Comparison of ENCODE assay signal across 24 cellular contexts in genomic region chr10:52636874-52637273, GRCh38.
DNase-seq lines count a peak whose midpoint lies in the region; ATAC-seq, FAIRE-seq and TF ChIP-seq lines count a peak whose summit lies in the region.
"Had no signal": no experiment of that assay in that cellular context is flagged by ENCODE, and none has a peak within 500 bp of the region (broad histone marks: within the 10 kb centered on the region; RNA-seq: fewer than 3 reads in every experiment).

No MANE protein-coding gene starts in this region.

- H4K20me1 ChIP-seq in K562 (replicated peaks; ENCODE audit: control insufficient read depth, insufficient read depth, low read length) = no peaks in the 10 kb centered on the region

- H3K9me1 ChIP-seq in K562 (ENCODE audit: control insufficient read depth, insufficient read depth, low read length) = no peaks in the 10 kb centered on the region

- ATAC-seq in A549 (no peak), K562 (no peak), GM18870 (IDR thresholded peaks at IDR 0.05; ENCODE audit: unreplicated experiment) (no peak)
- ATAC-seq: CD8-positive, alpha-beta T cell; GM12878 had no signal

- H2AFZ ChIP-seq in K562 (ENCODE audit: low read depth, low read length) = no peak overlapping the region

- H3K27me3 Mint-ChIP-seq in activated T-helper 1 cell treated with anti-CD3 and anti-CD28 coated beads, Interleukin-12 subunit alpha, Interleukin-12 subunit beta, Interleukin-2, Interleukin-4 antibody, amounts not matched to agents 30 ng/mL and 10 ng/mL and 1 ng/mL, durations not matched to agents 14 hours and 24 hours and 36 hours (ENCODE audit: insufficient read depth) = no peaks in the 10 kb centered on the region
- H3K27me3 Mint-ChIP-seq: B cell; CD4-positive, alpha-beta T cell had no signal

- intact Hi-C loops in K562 (cut with micrococcal nuclease) = no loop called here
- intact Hi-C loops in activated T-helper 1 cell treated with anti-CD3 and anti-CD28 coated beads, Interleukin-12 subunit alpha, Interleukin-12 subunit beta, Interleukin-2, Interleukin-4 antibody, amounts not matched to agents 30 ng/mL and 10 ng/mL and 1 ng/mL, durations not matched to agents 14 hours and 24 hours and 36 hours (cut with micrococcal nuclease) = no loop called here

- TF ChIP-seq RAD21 in A549 (conservative IDR thresholded peaks at IDR 0.05 in 1 of 2, IDR thresholded peaks at IDR 0.05 in 1 of 2) = no peak
- no peak for TF ChIP-seq RAD21 in K562 (CRISPR knock-in tag; conservative IDR thresholded peaks at IDR 0.05 in 1 of 2, IDR thresholded peaks at IDR 0.05 in 1 of 2)

- in situ Hi-C loops in K562 (cut with MboI) = no loop called here

- no peak for TF ChIP-seq CTCF in A549 (IDR thresholded peaks at IDR 0.05)
- TF ChIP-seq CTCF in HEK293 (tag by site-specific recombination; IDR thresholded peaks at IDR 0.05) = no peak
- no peak for TF ChIP-seq CTCF in VCaP (conservative IDR thresholded peaks at IDR 0.05)
- no peak for TF ChIP-seq CTCF in K562 (IDR thresholded peaks at IDR 0.05 in 2 of 3, conservative IDR thresholded peaks at IDR 0.05 in 1 of 3; ENCODE audit: insufficient read depth in 2 of 3, low read depth in 1 of 3, low read length in 3 of 3)

- H3K9ac ChIP-seq in K562 (ENCODE audit: insufficient read depth in 1 of 2, low read depth in 2 of 2, low read length in 2 of 2) = no peak overlapping the region
- H3K9ac ChIP-seq: BLaER1 treated with 17β-estradiol and CSF1 and Interleukin-3, amounts not matched to agents 10 nM and 100 nM had no signal

- H3K4me3 ChIP-seq in A549 = no peak overlapping the region
- no peak overlapping the region for H3K4me3 ChIP-seq in HEK293 (ENCODE audit: low read depth, low read length)
- H3K4me3 ChIP-seq in K562 = no peak overlapping the region
- H3K4me3 ChIP-seq: BLaER1 treated with 17β-estradiol and CSF1 and Interleukin-3, amounts not matched to agents 10 nM and 100 nM; GM12878 had no signal

- no peaks in the 10 kb centered on the region for H3K4me1 Mint-ChIP-seq in activated T-helper 1 cell treated with anti-CD3 and anti-CD28 coated beads, Interleukin-12 subunit alpha, Interleukin-12 subunit beta, Interleukin-2, Interleukin-4 antibody, amounts not matched to agents 30 ng/mL and 10 ng/mL and 1 ng/mL, durations not matched to agents 14 hours and 24 hours and 36 hours (ENCODE audit: low read depth)
- H3K4me1 Mint-ChIP-seq: B cell had no signal

- TF ChIP-seq POLR2A in A549 (IDR thresholded peaks at IDR 0.05; ENCODE audit: low read length) (no peak), K562 (conservative IDR thresholded peaks at IDR 0.05) (no peak)

- FAIRE-seq in A549 (lab: Jason Lieb, UNC) (no peak), K562 (lab: Jason Lieb, UNC) (no peak)
- FAIRE-seq: GM12878, GM12892, GM18507, GM19239 had no signal

- BruUV-seq in K562 (replicated peaks; lab: Mats Ljungman, UMichigan) = no TSS peak

- POLR2A ChIA-PET in A549 (lab: Yijun Ruan, JAX) (no interaction called here), HEK293 (lab: Yijun Ruan, JAX) (no interaction called here), K562 (lab: Yijun Ruan, JAX) (no interaction called here)

- no peak for DNase-seq in A549 (ENCODE audit: low read depth in 1 of 2, low spot score in 1 of 2)
- DNase-seq in K562 (ENCODE audit: extremely low read depth in 1 of 4, low spot score in 3 of 4) = no peak
- DNase-seq in activated T-helper 1 cell treated with anti-CD3 and anti-CD28 coated beads, Interleukin-12 subunit alpha, Interleukin-12 subunit beta, Interleukin-2, Interleukin-4 antibody, amounts not matched to agents 30 ng/mL and 10 ng/mL and 1 ng/mL, durations not matched to agents 14 hours and 24 hours and 36 hours (ENCODE audit: low spot score) = no peak
- DNase-seq in NCI-H226 = no peak
- no peak for DNase-seq in RKO (ENCODE audit: low spot score)
- DNase-seq: 8988T; AML-193; CD4-positive, alpha-beta T cell; CD8-positive, alpha-beta T cell; DMS 273 treated with DMSO at 0.1 percent for 48 hours; DMS79; DND-41; EL; GDM1 had no signal

- no peaks in the 10 kb centered on the region for H3K27me3 ChIP-seq in K562 (ENCODE audit: control insufficient read depth in 2 of 2, insufficient read depth in 2 of 2, low read length in 2 of 2)

- H3K36me3 ChIP-seq in HEK293 (ENCODE audit: control insufficient read depth in 2 of 2, insufficient read depth in 1 of 2, low read length in 2 of 2) (no peaks in the 10 kb centered on the region), K562 (ENCODE audit: control insufficient read depth, insufficient read depth, low read length) (no peaks in the 10 kb centered on the region)

- no peak overlapping the region for H3K4me3 Mint-ChIP-seq in activated T-helper 1 cell treated with anti-CD3 and anti-CD28 coated beads, Interleukin-12 subunit alpha, Interleukin-12 subunit beta, Interleukin-2, Interleukin-4 antibody, amounts not matched to agents 30 ng/mL and 10 ng/mL and 1 ng/mL, durations not matched to agents 14 hours and 24 hours and 36 hours
- H3K4me3 Mint-ChIP-seq: B cell; CD4-positive, alpha-beta T cell; CD8-positive, alpha-beta T cell had no signal

- H3K79me2 ChIP-seq in K562 (ENCODE audit: control insufficient read depth, insufficient read depth, low read length) = no peaks in the 10 kb centered on the region

- H3K9me3 ChIP-seq in A549 (no peaks in the 10 kb centered on the region), HEK293 (ENCODE audit: control insufficient read depth, insufficient read depth, low read depth, low read length) (no peaks in the 10 kb centered on the region), K562 (replicated peaks; ENCODE audit: control insufficient read depth, insufficient read depth, low read depth, low read length) (no peaks in the 10 kb centered on the region)

- CTCF ChIA-PET in A549 (lab: Yijun Ruan, JAX) = interaction anchor here (1.1 to 1.6 kb wide), 3 partner anchors 9 to 330 kb away, joined by 3 to 6 read pairs (median 3); no protein-coding TSS in a partner anchor
- CTCF ChIA-PET in HEK293 (lab: Yijun Ruan, JAX) = interaction anchor here (0.6 kb wide), 2 partner anchors 70 to 315 kb away, joined by 3 read pairs; no protein-coding TSS in a partner anchor
- CTCF ChIA-PET in K562 (lab: Yijun Ruan, JAX; ENCODE audit: low intra/inter-chr PET ratio) = no interaction called here

- H3K27ac Mint-ChIP-seq in activated T-helper 1 cell treated with anti-CD3 and anti-CD28 coated beads, Interleukin-12 subunit alpha, Interleukin-12 subunit beta, Interleukin-2, Interleukin-4 antibody, amounts not matched to agents 30 ng/mL and 10 ng/mL and 1 ng/mL, durations not matched to agents 14 hours and 24 hours and 36 hours = no peak overlapping the region
- H3K27ac Mint-ChIP-seq: B cell; CD4-positive, alpha-beta T cell; CD8-positive, alpha-beta T cell had no signal

- H3K4me2 ChIP-seq in A549 = no peak overlapping the region
- H3K4me2 ChIP-seq in K562 (ENCODE audit: insufficient read depth, low read length) = no peak overlapping the region
- H3K4me2 ChIP-seq: BLaER1 treated with 17β-estradiol and CSF1 and Interleukin-3, amounts not matched to agents 10 nM and 100 nM had no signal

- TF ChIP-seq EP300 in A549 (IDR thresholded peaks at IDR 0.05) (no peak), K562 (IDR thresholded peaks at IDR 0.05; ENCODE audit: low read length) (no peak)

- H3K4me1 ChIP-seq in A549 (no peaks in the 10 kb centered on the region), HEK293 (ENCODE audit: control insufficient read depth, insufficient read depth, low read length) (no peaks in the 10 kb centered on the region), K562 (replicated peaks in 1 of 2; ENCODE audit: control insufficient read depth in 2 of 2, insufficient read depth in 2 of 2, low read length in 2 of 2) (no peaks in the 10 kb centered on the region)

- H3K9me3 Mint-ChIP-seq in activated T-helper 1 cell treated with anti-CD3 and anti-CD28 coated beads, Interleukin-12 subunit alpha, Interleukin-12 subunit beta, Interleukin-2, Interleukin-4 antibody, amounts not matched to agents 30 ng/mL and 10 ng/mL and 1 ng/mL, durations not matched to agents 14 hours and 24 hours and 36 hours = no peaks in the 10 kb centered on the region
- H3K9me3 Mint-ChIP-seq: CD4-positive, alpha-beta T cell had no signal

- H3K27ac ChIP-seq in A549 (no peak overlapping the region), HEK293 (ENCODE audit: extremely low read depth, low read depth, low read length) (no peak overlapping the region), VCaP (peak overlapping the region; percentile 38; the same call in 1 of the 2 replicates), K562 (ENCODE audit: extremely low read depth, low read depth, low read length) (no peak overlapping the region)
- H3K27ac ChIP-seq: BLaER1 treated with 17β-estradiol and CSF1 and Interleukin-3, amounts not matched to agents 10 nM and 100 nM; C4-2B had no signal

- H3K36me3 Mint-ChIP-seq in activated T-helper 1 cell treated with anti-CD3 and anti-CD28 coated beads, Interleukin-12 subunit alpha, Interleukin-12 subunit beta, Interleukin-2, Interleukin-4 antibody, amounts not matched to agents 30 ng/mL and 10 ng/mL and 1 ng/mL, durations not matched to agents 14 hours and 24 hours and 36 hours (ENCODE audit: low read depth) = no peaks in the 10 kb centered on the region
- H3K36me3 Mint-ChIP-seq: CD8-positive, alpha-beta T cell had no signal

TF ChIP-seq in A549, 52 proteins besides CTCF, POLR2A, EP300 and RAD21:
- TF ChIP-seq FOSL2 (IDR thresholded peaks at IDR 0.05) = no peak
- no peak for TF ChIP-seq FOSL2 (CRISPR knock-in tag; IDR thresholded peaks at IDR 0.05)
- TF ChIP-seq KDM1A (IDR thresholded peaks at IDR 0.05; ENCODE audit: low read depth) = peak; percentile 87; the same call in 1 of the 2 replicates

TF ChIP-seq in HEK293, 187 proteins besides CTCF, POLR2A, EP300 and RAD21 (continues in another document):
- TF ChIP-seq ZNF76 (tag by site-specific recombination; IDR thresholded peaks at IDR 0.05; ENCODE audit: borderline replicate concordance, low read depth) (no peak), ZNF791 (tag by site-specific recombination; IDR thresholded peaks at IDR 0.05) (no peak), ZNF426 (tag by site-specific recombination; IDR thresholded peaks at IDR 0.05) (no peak)
